21 cellular contexts compared by ENCODE assay signal in genomic region chr3:12115846-12116245, GRCh38. TPM values are rescaled to one million over a fixed set of nuclear protein-coding genes. Genes with fewer than 3 reads are reported as not detected.
"Had no signal": no experiment of that assay in that cellular context is flagged by ENCODE, and none has a peak within 500 bp of the region (broad histone marks: within the 10 kb centered on the region; RNA-seq: fewer than 3 reads in every experiment).

No MANE protein-coding gene starts in this region.

- H3K4me1 ChIP-seq: SJSA1 had no signal

- H3K4me3 ChIP-seq: K562, SJSA1, SK-N-MC had no signal

- H3K9ac ChIP-seq: KMS-11 had no signal

- H3K9me3 ChIP-seq: SJSA1 had no signal

- H3K4me2 ChIP-seq: KMS-11 had no signal

- DNase-seq: Kasumi-1, MM.1S, NCI-H1092 treated with DMSO at 0.1 percent for 48 hours, NCI-H1436, NCI-H187, NCI-H2029, NCI-H2081 treated with DMSO at 0.1 percent for 48 hours, NCI-H2171, NCI-H524, NCI-H69, NCI-H774, Right ventricle myocardium superior, RPMI8226, SIG-M5, SW 1271 had no signal

- H3K27me3 ChIP-seq: SJSA1 had no signal

- H3K36me3 ChIP-seq: SJSA1 had no signal

- H3K27ac ChIP-seq: HL-60, KMS-11, SJSA1, SK-N-MC had no signal

RNA-seq across cellular contexts. Expression of gene TIMP4, which starts 42.9 kb away (rescaled TPM):
- polyA plus RNA-seq: IgD-negative memory B cell had no signal
